Comparison of ENCODE assay signal across 8 cellular contexts in the genomic region with DNA sequence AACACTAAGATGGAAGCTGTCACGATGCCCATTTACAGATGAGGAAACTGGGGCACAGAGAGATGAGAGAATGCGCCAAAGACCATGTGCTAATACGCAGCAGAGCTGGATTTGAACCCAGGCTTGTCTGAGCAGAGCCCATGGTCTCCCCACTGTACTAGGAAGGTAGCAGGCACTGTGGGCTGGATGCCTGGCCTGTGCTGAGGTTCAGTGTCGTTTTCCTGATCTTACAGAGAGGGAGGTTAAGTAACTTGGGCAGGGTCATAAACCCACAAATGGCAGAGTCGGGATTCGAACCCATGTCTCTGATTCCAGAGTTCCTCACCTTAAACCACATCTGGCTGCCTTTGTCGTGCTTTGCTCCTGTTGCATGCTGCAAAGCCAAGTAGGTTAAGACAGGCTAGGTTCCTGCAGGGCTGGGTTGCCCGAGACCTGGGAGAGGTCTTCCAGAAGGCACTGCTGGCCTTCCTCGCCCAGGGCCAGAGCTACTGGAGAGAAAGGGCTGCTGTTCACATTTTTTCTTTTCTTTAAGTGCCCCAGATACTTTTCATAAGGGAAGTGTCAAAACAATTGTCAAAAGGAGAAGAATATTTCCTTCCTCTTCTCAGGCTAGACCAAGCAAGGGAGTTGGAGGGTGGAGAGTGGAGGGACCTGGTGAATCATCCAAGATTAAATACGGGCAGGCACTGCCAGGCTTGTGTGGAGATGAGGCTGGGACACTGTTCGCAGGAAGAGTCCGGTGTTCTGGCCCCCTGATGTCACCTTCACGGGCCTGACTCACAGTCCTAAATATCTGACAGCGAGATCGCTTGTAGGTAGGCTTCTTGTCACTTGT. TPM values are rescaled to one million over a fixed set of nuclear protein-coding genes. Genes with fewer than 3 reads are reported as not detected.
A peak's percentile ranks its signal among the peaks of the same experiment; 100 is the strongest.
DNase-seq lines count a peak whose midpoint lies in the region; ATAC-seq and TF ChIP-seq lines count a peak whose summit lies in the region.

No MANE protein-coding gene starts in this region.

- H3K27ac Mint-ChIP-seq in Caco-2 (ENCODE audit: unreplicated experiment) = peak overlapping the region; percentile 75

- H3K27me3 Mint-ChIP-seq in Caco-2 (ENCODE audit: insufficient read depth, unreplicated experiment) = no peaks in the 10 kb centered on the region

- H3K27me3 ChIP-seq in Caco-2 (replicated peaks; ENCODE audit: control insufficient read depth, insufficient read depth, low read length) = no peaks in the 10 kb centered on the region

- CTCF ChIA-PET in Caco-2 (lab: Charles Lee) = no interaction called here

- BruUV-seq in Caco-2 (replicated peaks; lab: Mats Ljungman, UMichigan) = no TSS peak

- peak; percentile 67 for ATAC-seq in mucosa of descending colon
- ATAC-seq in HG03520 (IDR thresholded peaks at IDR 0.05; ENCODE audit: unreplicated experiment) = no peak
- no peak for ATAC-seq in GM21825 (IDR thresholded peaks at IDR 0.05; ENCODE audit: unreplicated experiment)

- peaks cover 41% of the 10 kb centered on the region for H3K4me1 ChIP-seq in Caco-2
- H3K4me1 ChIP-seq in mucosa of descending colon (ENCODE audit: low read depth) = peaks cover 50% of the 10 kb centered on the region

- H3K4me3 Mint-ChIP-seq in Caco-2 (ENCODE audit: unreplicated experiment) = no peak overlapping the region

- H3K36me3 ChIP-seq in Caco-2 (ENCODE audit: control insufficient read depth, insufficient read depth, low read length) = peaks cover 1% of the 10 kb centered on the region; the same call in 1 of the 2 replicates
- H3K36me3 ChIP-seq in mucosa of descending colon (ENCODE audit: low read depth) = no peaks in the 10 kb centered on the region

- H3K4me1 Mint-ChIP-seq in Caco-2 (ENCODE audit: low read depth, unreplicated experiment) = peaks cover 31% of the 10 kb centered on the region

- intact Hi-C loops in Caco-2 (cut with micrococcal nuclease; ENCODE audit: unreplicated experiment) (no loop called here), mucosa of descending colon (cut with DNase I, micrococcal nuclease) (no loop called here)

- POLR2A ChIA-PET in Caco-2 (lab: Charles Lee) = no interaction called here

- no peak overlapping the region for H3K4me3 ChIP-seq in Caco-2 (ENCODE audit: low read depth, low read length)
- no peak overlapping the region for H3K4me3 ChIP-seq in mucosa of descending colon

- H3K36me3 Mint-ChIP-seq in Caco-2 (ENCODE audit: insufficient read depth, unreplicated experiment) = peaks cover 25% of the 10 kb centered on the region

- peak overlapping the region; percentile 60 for H3K27ac ChIP-seq in cingulate gyrus (ENCODE audit: low read depth, low read length)

- H3K9me3 ChIP-seq in Caco-2 (no peaks in the 10 kb centered on the region), mucosa of descending colon (no peaks in the 10 kb centered on the region)

- no peak for DNase-seq in Caco-2
- peak; percentile 20 for DNase-seq in NCI-H69 (lab: John Stamatoyannopoulos, UW)
- DNase-seq in mucosa of descending colon = peak; percentile 45 to 66 (median 50)
- no peak for DNase-seq in NCI-H1694 (lab: John Stamatoyannopoulos, UW)
- DNase-seq in GM19240 (ENCODE audit: insufficient read length, low spot score) = no peak

- H3K9me3 Mint-ChIP-seq in Caco-2 (ENCODE audit: unreplicated experiment) = no peaks in the 10 kb centered on the region

- no peak for TF ChIP-seq CTCF in Caco-2 (IDR thresholded peaks at IDR 0.05; ENCODE audit: insufficient read depth in 1 of 2, low read depth in 1 of 2, low read length in 1 of 2, severe bottlenecking in 1 of 2, unreplicated experiment in 1 of 2)
- TF ChIP-seq CTCF in mucosa of descending colon (IDR thresholded peaks at IDR 0.05) = no peak

RNA-seq across cellular contexts. Expression of gene NEK6, which starts 3.2 kb away (rescaled TPM):
- 56.6 and 66.6 TPM in 2 replicates for total RNA-seq in Caco-2 (2022)
- total RNA-seq in mucosa of descending colon = 10 to 100 TPM; 41.1 to 65.0 (median 51.8) TPM

Comparison
In these comparisons a context has a peak if more than half of its experiments do, and no peak if none do; other contexts are left out.
1. DNase-seq: peak in NCI-H69 (single experiment) and mucosa of descending colon (3 of 3); none in Caco-2 (0 of 2), NCI-H1694 (single experiment) and GM19240 (single experiment).